14 cellular contexts compared by ENCODE assay signal in the genomic region with DNA sequence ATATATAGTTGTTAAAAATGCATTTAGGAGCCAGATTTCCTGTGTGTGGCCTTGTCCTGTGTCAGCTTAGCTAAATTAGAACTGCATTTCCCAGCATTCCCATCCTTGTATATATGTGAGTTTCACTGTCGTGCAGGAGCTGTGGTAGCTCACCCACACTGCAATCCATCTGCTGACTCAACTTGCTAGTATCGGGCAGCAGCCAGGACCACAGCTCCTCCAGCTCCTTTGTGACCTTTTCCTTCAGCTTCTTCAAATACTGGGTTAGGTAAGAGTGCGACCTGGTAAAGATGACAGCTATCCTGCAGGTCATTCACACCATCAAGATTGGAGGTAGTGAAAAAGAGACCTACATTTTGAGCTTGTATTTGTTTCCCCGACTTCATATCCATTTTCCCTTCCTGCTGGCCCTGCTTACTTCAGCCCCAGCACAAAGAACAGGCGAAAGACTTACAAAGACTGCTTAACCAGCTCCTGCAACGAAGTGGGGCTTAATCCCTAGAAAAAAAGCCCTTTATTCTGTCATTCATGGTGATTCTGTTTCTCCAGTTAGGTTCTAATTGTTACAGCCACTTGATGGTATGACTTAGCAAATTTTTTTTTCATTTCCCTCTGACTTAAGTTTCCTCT. TPM values are rescaled to one million over a fixed set of nuclear protein-coding genes. Genes with fewer than 3 reads are reported as not detected.
DNase-seq lines count a peak whose midpoint lies in the region; ATAC-seq, FAIRE-seq and TF ChIP-seq lines count a peak whose summit lies in the region.
"Had no signal": no experiment of that assay in that cellular context is flagged by ENCODE, and none has a peak within 500 bp of the region (broad histone marks: within the 10 kb centered on the region; RNA-seq: fewer than 3 reads in every experiment).

No MANE protein-coding gene starts in this region.

- TF ChIP-seq RAD21 in GM12878 (IDR thresholded peaks at IDR 0.05; ENCODE audit: insufficient read depth, low read depth, low read length), result no peak

- TF ChIP-seq POLR2A in GM12878 (IDR thresholded peaks at IDR 0.05; ENCODE audit: low read depth, low read length), result no peak

- peak overlapping the region; percentile 57 for H2AFZ ChIP-seq in MM.1S (ENCODE audit: low read length)
- H2AFZ ChIP-seq in GM12878 (ENCODE audit: control insufficient read depth, low read depth, low read length), result no peak overlapping the region
- H2AFZ ChIP-seq in neural progenitor cell (replicated peaks), result peak overlapping the region; percentile 42

- no peaks in the 10 kb centered on the region for H3K9me2 ChIP-seq in MM.1S (replicated peaks; ENCODE audit: insufficient read depth, low read length)

- no peaks in the 10 kb centered on the region for H3K36me3 Mint-ChIP-seq in neural progenitor cell
- no peaks in the 10 kb centered on the region for H3K36me3 Mint-ChIP-seq in activated CD4-positive, alpha-beta T cell treated with anti-CD3 and anti-CD28 coated beads for 36 hours (ENCODE audit: low read depth)
- H3K36me3 Mint-ChIP-seq: activated naive CD8-positive, alpha-beta T cell treated with anti-CD3 and anti-CD28 coated beads for 36 hours had no signal

- CTCF ChIA-PET in GM12878 (lab: Yijun Ruan, JAX), result interaction anchor here (1.6 kb wide), 1 partner anchor 411 kb away, joined by 5 read pairs; no protein-coding TSS in a partner anchor
- CTCF ChIA-PET in activated CD4-positive, alpha-beta T cell treated with anti-CD3 and anti-CD28 coated beads for 36 hours (lab: Charles Lee), result no interaction called here

- SMC1A ChIA-PET in GM12878 (lab: Charles Lee; ENCODE audit: uncharacterized antibody, unreplicated experiment), result interaction anchor here (0.7 to 2.0 kb wide), 7 partner anchors 9 to 98 kb away, joined by 3 to 8 read pairs (median 4); partner anchors contain the start of gene CTSO

- peak overlapping the region; percentile 5 for H3K4me3 Mint-ChIP-seq in neural progenitor cell
- H3K4me3 Mint-ChIP-seq in activated CD4-positive, alpha-beta T cell treated with anti-CD3 and anti-CD28 coated beads for 36 hours, result no peak overlapping the region
- H3K4me3 Mint-ChIP-seq: activated naive CD8-positive, alpha-beta T cell treated with anti-CD3 and anti-CD28 coated beads for 36 hours had no signal

- TF ChIP-seq CTCF in GM12865 (IDR thresholded peaks at IDR 0.05; ENCODE audit: insufficient read depth, low read depth, low read length, missing control alignments) (no peak), MM.1S (IDR thresholded peaks at IDR 0.05; ENCODE audit: low read length) (no peak), GM12878 (IDR thresholded peaks at IDR 0.05 in 2 of 3, conservative IDR thresholded peaks at IDR 0.05 in 1 of 3; ENCODE audit: control insufficient read depth in 2 of 3, extremely low read depth in 1 of 3, insufficient read depth in 1 of 3, low read depth in 3 of 3, low read length in 3 of 3) (no peak), neural progenitor cell (IDR thresholded peaks at IDR 0.05) (no peak), GM20000 (IDR thresholded peaks at IDR 0.05; ENCODE audit: extremely low read depth, missing control alignments) (no peak)

- no peak for TF ChIP-seq EP300 in GM12878 (IDR thresholded peaks at IDR 0.05; ENCODE audit: borderline replicate concordance in 1 of 2, control insufficient read depth in 1 of 2, low read depth in 2 of 2, low read length in 2 of 2)

- intact Hi-C loops in GM12878 (cut with micrococcal nuclease; ENCODE audit: unreplicated experiment), result no loop called here
- intact Hi-C loops in activated CD4-positive, alpha-beta T cell treated with anti-CD3 and anti-CD28 coated beads for 36 hours (cut with DNase I, micrococcal nuclease), result no loop called here

- H3K27me3 ChIP-seq in MM.1S (replicated peaks; ENCODE audit: insufficient read depth, low read length), result no peaks in the 10 kb centered on the region
- no peaks in the 10 kb centered on the region for H3K27me3 ChIP-seq in GM12878 (replicated peaks in 1 of 2; ENCODE audit: control insufficient read depth in 2 of 2, insufficient read depth in 2 of 2, low read length in 1 of 2)
- H3K27me3 ChIP-seq in neural progenitor cell, result no peaks in the 10 kb centered on the region
- H3K27me3 ChIP-seq: suprapubic skin had no signal

- WGBS in GM12878 (ENCODE audit: insufficient coverage, insufficient replicate concordance, low lambda C conversion rate, missing lambda C conversion rate), result 7% methylated on average over 6 of the region's 6 CpGs

- peak overlapping the region; percentile 31; the same call in 1 of the 2 replicates for H3K9ac ChIP-seq in MM.1S (ENCODE audit: low read length)
- H3K9ac ChIP-seq in GM12878 (ENCODE audit: control insufficient read depth, insufficient read depth, low read length), result no peak overlapping the region
- no peak overlapping the region for H3K9ac ChIP-seq in neural progenitor cell

- RAD21 ChIA-PET in GM12878 (lab: Charles Lee; ENCODE audit: unreplicated experiment), result interaction anchor here (0.7 kb wide), 1 partner anchor 1105 kb away, joined by 3 read pairs; no protein-coding TSS in a partner anchor

- in situ Hi-C loops in GM12878 (cut with MboI), result no loop called here

- peaks cover 6% of the 10 kb centered on the region for H3K9me3 Mint-ChIP-seq in neural progenitor cell
- no peaks in the 10 kb centered on the region for H3K9me3 Mint-ChIP-seq in activated CD4-positive, alpha-beta T cell treated with anti-CD3 and anti-CD28 coated beads for 36 hours (ENCODE audit: low read depth)

- peaks cover 3% of the 10 kb centered on the region for H3K27me3 Mint-ChIP-seq in neural progenitor cell (ENCODE audit: insufficient read depth, low read depth)
- H3K27me3 Mint-ChIP-seq in activated CD4-positive, alpha-beta T cell treated with anti-CD3 and anti-CD28 coated beads for 36 hours, result peaks cover 15% of the 10 kb centered on the region

- H3K4me3 ChIP-seq in GM12865 (ENCODE audit: low read depth, low read length) (peak overlapping the region; percentile 34), MM.1S (ENCODE audit: low read length) (peak overlapping the region; percentile 46), GM12878 (no peak overlapping the region), neural progenitor cell (peak overlapping the region; percentile 26)
- H3K4me3 ChIP-seq: suprapubic skin had no signal

- H3K27ac ChIP-seq in MM.1S (ENCODE audit: low read length) (peak overlapping the region; percentile 23; the same call in 1 of the 2 replicates), GM12878 (ENCODE audit: control insufficient read depth, insufficient read depth) (no peak overlapping the region), neural progenitor cell (peak overlapping the region; percentile 79)
- H3K27ac ChIP-seq: suprapubic skin had no signal

- ATAC-seq in GM12878 (peak; percentile 65), HG03139 (IDR thresholded peaks at IDR 0.05; ENCODE audit: unreplicated experiment) (no peak), GM21528 (IDR thresholded peaks at IDR 0.05; ENCODE audit: low FRiP score, unreplicated experiment) (no peak)
- no peak for ATAC-seq in activated CD4-positive, alpha-beta T cell treated with anti-CD3 and anti-CD28 coated beads for 36 hours

- DNase-seq in GM12865 (ENCODE audit: low read depth) (peak; percentile 47), MM.1S (peak; percentile 54), GM12878 (ENCODE audit: low read depth, low spot score) (no peak), neural progenitor cell (ENCODE audit: low spot score) (peak; percentile 77), GM20000 (ENCODE audit: low spot score) (no peak)
- DNase-seq in activated CD4-positive, alpha-beta T cell treated with anti-CD3 and anti-CD28 coated beads for 36 hours, result no peak
- DNase-seq: activated CD4-positive, alpha-beta T cell treated with anti-CD3 and anti-CD28 coated beads for 48 hours; activated naive CD8-positive, alpha-beta T cell treated with anti-CD3 and anti-CD28 coated beads for 36 hours; stimulated activated CD4-positive, alpha-beta T cell treated with anti-CD3 and anti-CD28 coated beads, Interleukin-4, amount 100 ng/mL, for 4 hours had no signal

- no peaks in the 10 kb centered on the region for H3F3A ChIP-seq in MM.1S (ENCODE audit: insufficient read depth, low read length)
- peaks cover 16% of the 10 kb centered on the region for H3F3A ChIP-seq in neural progenitor cell (ENCODE audit: low read depth)

- FAIRE-seq in GM12878 (lab: Jason Lieb, UNC), result no peak
- FAIRE-seq: islet of Langerhans had no signal

- H3K4me2 ChIP-seq in MM.1S (ENCODE audit: low read depth, low read length), result peak overlapping the region; percentile 53
- no peak overlapping the region for H3K4me2 ChIP-seq in GM12878 (ENCODE audit: control insufficient read depth, insufficient read depth)
- H3K4me2 ChIP-seq in neural progenitor cell, result peak overlapping the region; percentile 63

- H3K4me1 ChIP-seq in MM.1S (ENCODE audit: low read length), result peaks cover 6% of the 10 kb centered on the region; the same call in 1 of the 2 replicates
- H3K4me1 ChIP-seq in GM12878 (ENCODE audit: control insufficient read depth, insufficient read depth, low read length), result no peaks in the 10 kb centered on the region
- H3K4me1 ChIP-seq in neural progenitor cell, result peaks cover 22% of the 10 kb centered on the region
- H3K4me1 ChIP-seq: suprapubic skin had no signal

- H3K4me1 Mint-ChIP-seq in neural progenitor cell, result peaks cover 10% of the 10 kb centered on the region
- no peaks in the 10 kb centered on the region for H3K4me1 Mint-ChIP-seq in activated CD4-positive, alpha-beta T cell treated with anti-CD3 and anti-CD28 coated beads for 36 hours
- H3K4me1 Mint-ChIP-seq: activated naive CD8-positive, alpha-beta T cell treated with anti-CD3 and anti-CD28 coated beads for 36 hours had no signal

- H3K79me2 ChIP-seq in MM.1S (ENCODE audit: low read length), result no peaks in the 10 kb centered on the region
- H3K79me2 ChIP-seq in GM12878 (ENCODE audit: control insufficient read depth, insufficient read depth, low read length), result no peaks in the 10 kb centered on the region
- H3K79me2 ChIP-seq in neural progenitor cell (ENCODE audit: low read depth), result no peaks in the 10 kb centered on the region

- H3K36me3 ChIP-seq in MM.1S (replicated peaks; ENCODE audit: insufficient read depth, low read length) (no peaks in the 10 kb centered on the region), GM12878 (ENCODE audit: control insufficient read depth in 2 of 2, insufficient read depth in 2 of 2, low read length in 1 of 2) (no peaks in the 10 kb centered on the region), neural progenitor cell (no peaks in the 10 kb centered on the region)
- H3K36me3 ChIP-seq: suprapubic skin had no signal

- no TSS peak for BruUV-seq in GM12878 (replicated peaks; lab: Mats Ljungman, UMichigan)

- H4K20me1 ChIP-seq in MM.1S (ENCODE audit: insufficient read depth, low read length) (no peaks in the 10 kb centered on the region), GM12878 (ENCODE audit: control insufficient read depth, insufficient read depth) (no peaks in the 10 kb centered on the region), neural progenitor cell (ENCODE audit: low read depth) (no peaks in the 10 kb centered on the region)

- no peaks in the 10 kb centered on the region for H3K9me3 ChIP-seq in MM.1S (replicated peaks; ENCODE audit: insufficient read depth, low read length)
- no peaks in the 10 kb centered on the region for H3K9me3 ChIP-seq in GM12878 (replicated peaks; ENCODE audit: control insufficient read depth, insufficient read depth, low read length)
- H3K9me3 ChIP-seq in neural progenitor cell (ENCODE audit: low read depth), result no peaks in the 10 kb centered on the region
- H3K9me3 ChIP-seq: suprapubic skin had no signal

- H3K27ac Mint-ChIP-seq in neural progenitor cell, result peak overlapping the region; percentile 64
- no peak overlapping the region for H3K27ac Mint-ChIP-seq in activated CD4-positive, alpha-beta T cell treated with anti-CD3 and anti-CD28 coated beads for 36 hours
- H3K27ac Mint-ChIP-seq: activated naive CD8-positive, alpha-beta T cell treated with anti-CD3 and anti-CD28 coated beads for 36 hours had no signal

- POLR2A ChIA-PET in GM12878 (lab: Charles Lee), result interaction anchor here (1.2 kb wide), 1 partner anchor 26 kb away, joined by 3 read pairs; no protein-coding TSS in a partner anchor
- POLR2A ChIA-PET in activated CD4-positive, alpha-beta T cell treated with anti-CD3 and anti-CD28 coated beads for 36 hours (lab: Charles Lee), result no interaction called here

RNA-seq across cellular contexts. Expression of gene ASIC5, which starts 11.4 kb away (rescaled TPM):
- not detected in 2 replicates for total RNA-seq in GM12878 (2013; cell fraction: nucleolus; rRNA removed)
- not detected in 2 replicates for total RNA-seq in GM12878 (2014; rRNA removed)
- not detected in 2 replicates for total RNA-seq in GM12878 (2014; rRNA removed; fragmentation: Illumina TruSeq; extraction: Trizol)
- not detected in 2 replicates for total RNA-seq in GM12878 (2021)
- not detected for polyA plus RNA-seq in GM12878 (2011; ENCODE audit: low read depth)
- not detected in 2 replicates for polyA plus RNA-seq in GM12878 (2011; rRNA removed)
- polyA plus RNA-seq in GM12878 (2011; cell fraction: cytosol; rRNA removed), result not detected in 2 replicates
- polyA plus RNA-seq in GM12878 (2011; cell fraction: nucleus; rRNA removed), result not detected in 2 replicates
- not detected in 2 replicates for polyA plus RNA-seq in GM12878 (2012)
- polyA plus RNA-seq in GM12878 (2014; fragmentation: Illumina TruSeq; extraction: Trizol), result not detected in 2 replicates
- not detected for polyA plus RNA-seq in GM12878 (2014; fragmentation: Nextera tagmentation; extraction: Ambion mirVana)
- polyA plus RNA-seq in GM12878 (2014; rRNA removed), result not detected in 2 replicates
- polyA plus RNA-seq in GM12878 (2016; fragmentation: Nextera tagmentation; extraction: Ambion mirVana), result not detected
- polyA minus RNA-seq in GM12878 (2011; rRNA and poly(A)+ RNA removed), result not detected in 2 replicates
- polyA minus RNA-seq in GM12878 (2011; cell fraction: cytosol; rRNA and poly(A)+ RNA removed), result not detected in 2 replicates
- polyA minus RNA-seq in GM12878 (2011; cell fraction: nucleus; rRNA and poly(A)+ RNA removed), result not detected in 2 replicates
- total RNA-seq in neural progenitor cell (ENCODE audit: low replicate concordance), result not detected in 2 replicates
- total RNA-seq in activated CD4-positive, alpha-beta T cell treated with anti-CD3 and anti-CD28 coated beads for 36 hours, result not detected
- total RNA-seq: activated naive CD8-positive, alpha-beta T cell treated with anti-CD3 and anti-CD28 coated beads for 36 hours; omental fat pad; suprapubic skin had no signal

RNA-seq across cellular contexts. Expression of gene TDO2, which starts 48.8 kb away (rescaled TPM):
- not detected in 2 replicates for total RNA-seq in GM12878 (2013; cell fraction: nucleolus; rRNA removed)
- total RNA-seq in GM12878 (2014; rRNA removed) (0.22 and 0.23 TPM in 2 replicates), GM12878 (2014; rRNA removed; fragmentation: Illumina TruSeq; extraction: Trizol) (0.09 and 0.18 TPM in 2 replicates), GM12878 (2021) (0.46 and 0.90 TPM in 2 replicates), neural progenitor cell (ENCODE audit: low replicate concordance) (not detected in 2 replicates)
- not detected for polyA plus RNA-seq in GM12878 (2011; ENCODE audit: low read depth)
- polyA plus RNA-seq in GM12878 (2011; rRNA removed) (1.5 and 2.2 TPM in 2 replicates), GM12878 (2014; fragmentation: Illumina TruSeq; extraction: Trizol) (0.12 TPM in 1 of 2 replicates, not detected in the other), GM12878 (2014; fragmentation: Nextera tagmentation; extraction: Ambion mirVana) (under 1 TPM; 0.13 to 0.31 TPM), GM12878 (2014; rRNA removed) (0.17 TPM in 1 of 2 replicates, not detected in the other), GM12878 (2016; fragmentation: Nextera tagmentation; extraction: Ambion mirVana) (under 1 TPM in 1 of 2 experiments, not detected in 1; 0.24 TPM)
- polyA plus RNA-seq in GM12878 (2011; cell fraction: cytosol; rRNA removed), result 0.35 and 0.45 TPM in 2 replicates
- polyA plus RNA-seq in GM12878 (2011; cell fraction: nucleus; rRNA removed), result 0.75 and 0.76 TPM in 2 replicates
- 0.12 TPM in 1 of 2 replicates, not detected in the other for polyA plus RNA-seq in GM12878 (2012)
- polyA minus RNA-seq in GM12878 (2011; rRNA and poly(A)+ RNA removed), result 0.95 and 1.2 TPM in 2 replicates
- polyA minus RNA-seq in GM12878 (2011; cell fraction: cytosol; rRNA and poly(A)+ RNA removed), result not detected in 2 replicates
- 0.57 and 0.85 TPM in 2 replicates for polyA minus RNA-seq in GM12878 (2011; cell fraction: nucleus; rRNA and poly(A)+ RNA removed)
- total RNA-seq in activated CD4-positive, alpha-beta T cell treated with anti-CD3 and anti-CD28 coated beads for 36 hours, result not detected

Comparison
In these comparisons a context has a peak if more than half of its experiments do, and no peak if none do; other contexts are left out.
1. DNase-seq: peak in GM12865 (single experiment), MM.1S (single experiment) and neural progenitor cell (single experiment); none in GM12878 (single experiment), activated CD4-positive, alpha-beta T cell treated with anti-CD3 and anti-CD28 coated beads for 36 hours (single experiment) and GM20000 (single experiment).